ENCODE assay signal across 18 cellular contexts in the genomic region with DNA sequence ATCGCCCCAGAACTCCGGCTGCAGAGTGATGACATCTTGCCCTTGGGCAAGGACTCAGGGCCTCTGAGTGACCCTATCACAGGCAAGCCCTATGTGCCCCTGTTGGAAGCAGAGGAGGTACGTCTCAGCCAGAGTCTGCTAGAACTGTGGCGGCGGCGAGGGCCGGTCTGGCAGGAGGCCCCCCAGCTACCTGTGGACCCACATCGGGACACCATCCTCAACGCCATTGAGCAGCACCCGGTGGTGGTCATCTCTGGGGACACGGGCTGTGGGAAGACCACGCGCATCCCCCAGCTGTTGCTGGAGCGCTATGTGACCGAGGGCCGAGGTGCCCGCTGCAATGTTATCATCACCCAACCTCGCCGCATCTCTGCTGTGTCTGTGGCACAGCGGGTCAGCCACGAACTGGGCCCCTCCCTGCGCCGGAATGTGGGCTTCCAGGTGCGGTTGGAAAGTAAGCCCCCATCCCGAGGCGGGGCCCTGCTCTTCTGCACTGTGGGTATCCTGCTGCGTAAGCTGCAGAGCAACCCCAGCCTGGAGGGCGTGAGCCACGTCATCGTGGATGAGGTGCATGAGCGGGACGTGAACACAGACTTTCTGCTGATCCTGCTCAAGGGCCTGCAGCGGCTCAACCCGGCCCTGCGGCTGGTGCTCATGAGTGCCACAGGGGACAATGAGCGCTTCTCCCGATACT. TPM values are rescaled to one million over a fixed set of nuclear protein-coding genes. Genes with fewer than 3 reads are reported as not detected.
DNase-seq lines count a peak whose midpoint lies in the region; ATAC-seq, FAIRE-seq and TF ChIP-seq lines count a peak whose summit lies in the region.
"Had no signal": no experiment of that assay in that cellular context is flagged by ENCODE, and none has a peak within 500 bp of the region (broad histone marks: within the 10 kb centered on the region; RNA-seq: fewer than 3 reads in every experiment).

No MANE protein-coding gene starts in this region.

- no peaks in the 10 kb centered on the region for H3K9me2 ChIP-seq in SK-N-SH

- no peak overlapping the region for H2AK5ac ChIP-seq in mesenchymal stem cell (ENCODE audit: low read length, severe bottlenecking)

- TF ChIP-seq RAD21 in GM12878 (IDR thresholded peaks at IDR 0.05; ENCODE audit: insufficient read depth, low read depth, low read length) = no peak
- TF ChIP-seq RAD21 in SK-N-SH (IDR thresholded peaks at IDR 0.05; ENCODE audit: low read length) = no peak

- H3F3A ChIP-seq in SK-N-SH (replicated peaks; ENCODE audit: insufficient read depth) = peaks cover 18% of the 10 kb centered on the region

- H3K4ac ChIP-seq in mesenchymal stem cell (ENCODE audit: low read depth in 1 of 2, low read length in 2 of 2) = no peak overlapping the region

- intact Hi-C loops in left ventricle myocardium inferior (cut with micrococcal nuclease) (no loop called here), GM12878 (cut with micrococcal nuclease; ENCODE audit: unreplicated experiment) (no loop called here)

- TF ChIP-seq CTCF in cardiac muscle cell (IDR thresholded peaks at IDR 0.05; ENCODE audit: low read depth, low read length) (no peak), left ventricle myocardium inferior (IDR thresholded peaks at IDR 0.05; ENCODE audit: borderline replicate concordance) (no peak), GM12878 (IDR thresholded peaks at IDR 0.05 in 2 of 3, conservative IDR thresholded peaks at IDR 0.05 in 1 of 3; ENCODE audit: control insufficient read depth in 2 of 3, extremely low read depth in 1 of 3, insufficient read depth in 1 of 3, low read depth in 3 of 3, low read length in 3 of 3) (no peak), osteoblast (IDR thresholded peaks at IDR 0.05; ENCODE audit: extremely low read depth, low read depth, low read length) (no peak), SK-N-SH (IDR thresholded peaks at IDR 0.05) (no peak)

- SMC1A ChIA-PET in GM12878 (lab: Charles Lee; ENCODE audit: uncharacterized antibody, unreplicated experiment) = no interaction called here

- CTCF ChIA-PET in GM12878 (lab: Yijun Ruan, JAX) (no interaction called here), SK-N-SH (lab: Yijun Ruan, JAX) (interaction anchor here (3.0 kb wide), 1 partner anchor 306 kb away, joined by 20 read pairs; no protein-coding TSS in a partner anchor)

- RAD21 ChIA-PET in GM12878 (lab: Charles Lee; ENCODE audit: unreplicated experiment) = no interaction called here

- H2BK12ac ChIP-seq in mesenchymal stem cell (ENCODE audit: low read length in 2 of 2) = no peak overlapping the region

- H2BK5ac ChIP-seq in mesenchymal stem cell (ENCODE audit: low read depth, low read length, poor library complexity, severe bottlenecking) = no peak overlapping the region

- 97% methylated on average over 36 of the region's 37 CpGs for WGBS in GM12878 (ENCODE audit: insufficient coverage, insufficient replicate concordance, low lambda C conversion rate, missing lambda C conversion rate)
- 97% methylated on average over 37 of the region's 37 CpGs for WGBS in mesenchymal stem cell
- 98% methylated on average over 20 of the region's 37 CpGs for WGBS in SK-N-SH (ENCODE audit: low lambda C conversion rate)

- in situ Hi-C loops in GM12878 (cut with MboI) = no loop called here

- H3K14ac ChIP-seq in mesenchymal stem cell (ENCODE audit: low read length in 2 of 2) = no peak overlapping the region

- H3K4me3 ChIP-seq in cardiac muscle cell (no peak overlapping the region), left ventricle myocardium inferior (no peak overlapping the region), GM12878 (no peak overlapping the region), osteoblast (ENCODE audit: insufficient read depth, low read length) (no peak overlapping the region), mesenchymal stem cell (ENCODE audit: insufficient read depth in 1 of 2, low read depth in 1 of 2, low read length in 2 of 2) (no peak overlapping the region), SK-N-SH (ENCODE audit: low read depth in 2 of 2, low read length in 1 of 2) (no peak overlapping the region)
- H3K4me3 ChIP-seq: BLaER1, GM23338, HAP-1 had no signal

- H3K36me3 ChIP-seq in cardiac muscle cell (peaks cover 77% of the 10 kb centered on the region), left ventricle myocardium inferior (peaks cover 99% of the 10 kb centered on the region), GM12878 (ENCODE audit: control insufficient read depth in 2 of 2, insufficient read depth in 2 of 2, low read length in 1 of 2) (peaks cover 38 to 69% of the 10 kb centered on the region in 2 experiments), osteoblast (ENCODE audit: insufficient read depth, low read length) (peaks cover 88% of the 10 kb centered on the region), mesenchymal stem cell (ENCODE audit: control insufficient read depth in 1 of 2, insufficient read depth in 2 of 2, low read depth in 1 of 2, low read length in 2 of 2) (peaks cover 94 to 98% of the 10 kb centered on the region in 2 experiments), SK-N-SH (replicated peaks in 1 of 2; ENCODE audit: control insufficient read depth in 1 of 2, insufficient read depth in 2 of 2, low read length in 1 of 2) (peaks cover 39 to 89% of the 10 kb centered on the region in 2 experiments)

- H4K91ac ChIP-seq in mesenchymal stem cell (ENCODE audit: low read length) = no peak overlapping the region

- H3K4me2 ChIP-seq in GM12878 (ENCODE audit: control insufficient read depth, insufficient read depth) (no peak overlapping the region), osteoblast (ENCODE audit: insufficient read depth, low read length) (no peak overlapping the region), mesenchymal stem cell (ENCODE audit: low read length, poor library complexity, severe bottlenecking) (no peak overlapping the region), SK-N-SH (no peak overlapping the region)
- H3K4me2 ChIP-seq: BLaER1, GM23338 had no signal

- BruUV-seq in GM12878 (replicated peaks; lab: Mats Ljungman, UMichigan) = no TSS peak

- DNase-seq in cardiac muscle cell (ENCODE audit: low read depth in 1 of 2, low spot score in 1 of 2) (no peak), left ventricle myocardium inferior (no peak), GM12878 (ENCODE audit: low read depth, low spot score) (no peak), osteoblast (ENCODE audit: insufficient read length, low spot score, missing footprints) (peak; percentile 65), mesenchymal stem cell (no peak), SK-N-SH (no peak)
- DNase-seq: Caco-2; CD8-positive, alpha-beta memory T cell; DMS53; GF-D8; HFFc6; KBM-7 had no signal

- no peaks in the 10 kb centered on the region for H3K27me3 ChIP-seq in cardiac muscle cell
- no peaks in the 10 kb centered on the region for H3K27me3 ChIP-seq in left ventricle myocardium inferior (ENCODE audit: low read depth)
- no peaks in the 10 kb centered on the region for H3K27me3 ChIP-seq in GM12878 (replicated peaks in 1 of 2; ENCODE audit: control insufficient read depth in 2 of 2, insufficient read depth in 2 of 2, low read length in 1 of 2)
- H3K27me3 ChIP-seq in osteoblast (ENCODE audit: insufficient read depth, low read length) = no peaks in the 10 kb centered on the region
- H3K27me3 ChIP-seq in mesenchymal stem cell (ENCODE audit: control insufficient read depth in 1 of 2, insufficient read depth in 1 of 2, low read length in 2 of 2) = no peaks in the 10 kb centered on the region
- no peaks in the 10 kb centered on the region for H3K27me3 ChIP-seq in SK-N-SH (ENCODE audit: insufficient read depth)
- H3K27me3 ChIP-seq: BLaER1 had no signal

- H4K20me1 ChIP-seq in GM12878 (ENCODE audit: control insufficient read depth, insufficient read depth) (no peaks in the 10 kb centered on the region), osteoblast (ENCODE audit: insufficient read depth, low read length) (peaks cover 39% of the 10 kb centered on the region), SK-N-SH (ENCODE audit: insufficient read depth) (peaks cover 23% of the 10 kb centered on the region; the same call in 1 of the 2 replicates)

- no peak for TF ChIP-seq POLR2A in GM12878 (IDR thresholded peaks at IDR 0.05; ENCODE audit: low read depth, low read length)

- no peak for ATAC-seq in GM12878
- no peak for ATAC-seq in HG02571 (IDR thresholded peaks at IDR 0.05; ENCODE audit: unreplicated experiment)

- no peak overlapping the region for H4K8ac ChIP-seq in mesenchymal stem cell (ENCODE audit: low read length)

- no peak overlapping the region for H2BK120ac ChIP-seq in mesenchymal stem cell (ENCODE audit: low read depth, low read length)

- no peak for FAIRE-seq in GM12878 (lab: Jason Lieb, UNC)

- H3K9ac ChIP-seq in GM12878 (ENCODE audit: control insufficient read depth, insufficient read depth, low read length) = no peak overlapping the region
- no peak overlapping the region for H3K9ac ChIP-seq in mesenchymal stem cell (ENCODE audit: low read length)
- no peak overlapping the region for H3K9ac ChIP-seq in SK-N-SH
- H3K9ac ChIP-seq: BLaER1 had no signal

- H2BK15ac ChIP-seq in mesenchymal stem cell (ENCODE audit: low read depth, poor library complexity, severe bottlenecking) = no peak overlapping the region

- TF ChIP-seq EP300 in GM12878 (IDR thresholded peaks at IDR 0.05; ENCODE audit: borderline replicate concordance in 1 of 2, control insufficient read depth in 1 of 2, low read depth in 2 of 2, low read length in 2 of 2) = no peak
- TF ChIP-seq EP300 in SK-N-SH (IDR thresholded peaks at IDR 0.05; ENCODE audit: borderline replicate concordance in 1 of 2, low read depth in 1 of 2, low read length in 1 of 2) = no peak

- H3K18ac ChIP-seq in mesenchymal stem cell (ENCODE audit: low read depth in 1 of 2, low read length in 2 of 2) = no peak overlapping the region

- H3K27ac ChIP-seq in cardiac muscle cell (peak overlapping the region; percentile 51), left ventricle myocardium inferior (replicated peaks) (no peak overlapping the region), GM12878 (ENCODE audit: control insufficient read depth, insufficient read depth) (no peak overlapping the region), osteoblast (ENCODE audit: low read depth, low read length) (no peak overlapping the region), mesenchymal stem cell (ENCODE audit: low read length, poor library complexity, severe bottlenecking) (no peak overlapping the region), SK-N-SH (ENCODE audit: low read depth in 2 of 2, low read length in 1 of 2) (no peak overlapping the region; a peak in 1 of 4 replicates)
- H3K27ac ChIP-seq: 22Rv1, BLaER1, HL-60 had no signal

- H3K4me1 ChIP-seq in cardiac muscle cell (ENCODE audit: low read depth) (no peaks in the 10 kb centered on the region), left ventricle myocardium inferior (no peaks in the 10 kb centered on the region), GM12878 (ENCODE audit: control insufficient read depth, insufficient read depth, low read length) (no peaks in the 10 kb centered on the region), osteoblast (ENCODE audit: insufficient read depth, low read length) (no peaks in the 10 kb centered on the region), mesenchymal stem cell (ENCODE audit: control insufficient read depth, insufficient read depth, low read depth, low read length) (no peaks in the 10 kb centered on the region), SK-N-SH (ENCODE audit: control insufficient read depth in 1 of 2, insufficient read depth in 2 of 2, low read depth in 1 of 2, low read length in 1 of 2) (no peaks in the 10 kb centered on the region)

- no peaks in the 10 kb centered on the region for H3K9me3 ChIP-seq in cardiac muscle cell (ENCODE audit: low read depth)
- H3K9me3 ChIP-seq in left ventricle myocardium inferior (replicated peaks) = no peaks in the 10 kb centered on the region
- no peaks in the 10 kb centered on the region for H3K9me3 ChIP-seq in GM12878 (replicated peaks; ENCODE audit: control insufficient read depth, insufficient read depth, low read length)
- H3K9me3 ChIP-seq in osteoblast (ENCODE audit: low read depth, low read length) = no peaks in the 10 kb centered on the region
- H3K9me3 ChIP-seq in mesenchymal stem cell (ENCODE audit: control insufficient read depth, low read length) = no peaks in the 10 kb centered on the region
- H3K9me3 ChIP-seq in SK-N-SH = no peaks in the 10 kb centered on the region
- H3K9me3 ChIP-seq: BLaER1, Caco-2, HAP-1 had no signal

- H3K79me2 ChIP-seq in GM12878 (ENCODE audit: control insufficient read depth, insufficient read depth, low read length) (no peaks in the 10 kb centered on the region), osteoblast (ENCODE audit: insufficient read depth, low read length) (no peaks in the 10 kb centered on the region), SK-N-SH (ENCODE audit: insufficient read depth) (no peaks in the 10 kb centered on the region)

- no peak overlapping the region for H2AFZ ChIP-seq in GM12878 (ENCODE audit: control insufficient read depth, low read depth, low read length)
- H2AFZ ChIP-seq in osteoblast (ENCODE audit: low read length) = no peak overlapping the region
- H2AFZ ChIP-seq in mesenchymal stem cell (ENCODE audit: low read depth, low read length) = no peak overlapping the region
- H2AFZ ChIP-seq in SK-N-SH (ENCODE audit: low read depth) = no peak overlapping the region
- H2AFZ ChIP-seq: GM23338 had no signal

- no peak overlapping the region for H3K23ac ChIP-seq in mesenchymal stem cell (ENCODE audit: low read length in 2 of 2)

- POLR2A ChIA-PET in GM12878 (lab: Charles Lee) = no interaction called here
- POLR2A ChIA-PET in SK-N-SH (lab: Yijun Ruan, JAX) = interaction anchor here (0.8 kb wide), 1 partner anchor 9 kb away, joined by 3 read pairs; no protein-coding TSS in a partner anchor

- H3K79me1 ChIP-seq in mesenchymal stem cell (replicated peaks; ENCODE audit: low read length, poor library complexity, severe bottlenecking) = peaks cover 30% of the 10 kb centered on the region

RNA-seq across cellular contexts. Expression of a gene that starts 43.4 kb away (rescaled TPM):
- total RNA-seq in cardiac muscle cell = 118 and 120 TPM in 2 replicates
- polyA plus RNA-seq in cardiac muscle cell = 86.4 and 94.4 TPM in 2 replicates
- total RNA-seq in left ventricle myocardium inferior = 49.8 TPM
- total RNA-seq in GM12878 (2013; cell fraction: nucleolus; rRNA removed) = 116 and 118 TPM in 2 replicates
- 69.8 and 72.9 TPM in 2 replicates for total RNA-seq in GM12878 (2014; rRNA removed)
- total RNA-seq in GM12878 (2014; rRNA removed; fragmentation: Illumina TruSeq; extraction: Trizol) = 33.9 and 37.5 TPM in 2 replicates
- total RNA-seq in GM12878 (2021) = 71.8 and 75.3 TPM in 2 replicates
- 10.4 TPM for polyA plus RNA-seq in GM12878 (2011; ENCODE audit: low read depth)
- 20.1 and 34.5 TPM in 2 replicates for polyA plus RNA-seq in GM12878 (2011; rRNA removed)
- polyA plus RNA-seq in GM12878 (2011; cell fraction: cytosol; rRNA removed) = 52.4 and 67.8 TPM in 2 replicates
- 192 and 236 TPM in 2 replicates for polyA plus RNA-seq in GM12878 (2011; cell fraction: nucleus; rRNA removed)
- polyA plus RNA-seq in GM12878 (2012) = 27.5 and 27.7 TPM in 2 replicates
- 15.0 and 33.6 TPM in 2 replicates for polyA plus RNA-seq in GM12878 (2014; fragmentation: Illumina TruSeq; extraction: Trizol)
- 10 to 100 TPM in 1 of 2 experiments, 1 to 10 TPM in 1; 9.5 to 12.6 TPM for polyA plus RNA-seq in GM12878 (2014; fragmentation: Nextera tagmentation; extraction: Ambion mirVana)
- polyA plus RNA-seq in GM12878 (2014; rRNA removed) = 58.1 and 64.0 TPM in 2 replicates
- 10 to 100 TPM; 67.9 to 70.4 TPM for polyA plus RNA-seq in GM12878 (2016; fragmentation: Nextera tagmentation; extraction: Ambion mirVana)
- polyA minus RNA-seq in GM12878 (2011; rRNA and poly(A)+ RNA removed) = 52.1 and 83.2 TPM in 2 replicates
- polyA minus RNA-seq in GM12878 (2011; cell fraction: cytosol; rRNA and poly(A)+ RNA removed) = 32.6 and 34.2 TPM in 2 replicates
- polyA minus RNA-seq in GM12878 (2011; cell fraction: nucleus; rRNA and poly(A)+ RNA removed) = 54.8 and 95.0 TPM in 2 replicates
- 56.6 and 59.4 TPM in 2 replicates for total RNA-seq in osteoblast
- 27.7 TPM for polyA plus RNA-seq in mesenchymal stem cell (2013, experiment 1 of 2)
- polyA plus RNA-seq in mesenchymal stem cell (2013, experiment 2 of 2) = 27.9 TPM
- 86.3 and 90.4 TPM in 2 replicates for polyA plus RNA-seq in SK-N-SH (2012; rRNA removed)
- 33.8 and 48.6 TPM in 2 replicates for polyA plus RNA-seq in SK-N-SH (2012; cell fraction: cytosol; rRNA removed)
- 229 and 256 TPM in 2 replicates for polyA plus RNA-seq in SK-N-SH (2012; cell fraction: nucleus; rRNA removed)
